Comparison of ENCODE assay signal across 21 cellular contexts in the genomic region with DNA sequence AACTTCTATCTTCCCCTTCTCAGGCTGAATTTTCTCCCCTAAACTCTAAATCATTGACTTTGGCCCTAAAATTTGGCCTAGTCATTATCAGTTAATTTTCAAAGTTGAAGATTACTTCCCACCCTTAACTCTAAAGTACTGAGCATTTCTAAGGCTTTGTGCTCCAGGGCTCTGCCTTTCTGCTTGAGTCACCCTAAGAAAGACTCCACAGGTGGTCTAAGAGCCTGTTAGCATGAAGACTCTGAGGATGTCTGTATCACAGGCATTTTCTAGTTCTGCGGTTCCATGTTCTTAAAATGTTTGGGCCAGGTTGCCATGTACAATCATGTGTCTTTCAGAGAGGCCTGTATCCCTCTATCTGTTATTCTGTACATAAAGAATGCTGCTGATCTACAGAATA.
"Had no signal": no experiment of that assay in that cellular context is flagged by ENCODE, and none has a peak within 500 bp of the region (broad histone marks: within the 10 kb centered on the region; RNA-seq: fewer than 3 reads in every experiment).

No MANE protein-coding gene starts in this region.

- H3K36me3 ChIP-seq: breast epithelium, MG63 had no signal

- H3K27me3 ChIP-seq: breast epithelium, MG63 had no signal

- H3K27ac ChIP-seq: breast epithelium had no signal

- H3K4me3 ChIP-seq: breast epithelium, MG63 had no signal

- H3K4me1 ChIP-seq: breast epithelium had no signal

- DNase-seq: activated B cell treated with CpG ODN at 0.5 μM for 24 hours; activated CD4-positive, alpha-beta memory T cell treated with anti-CD3 and anti-CD28 coated beads for 36 hours; activated CD4-positive, alpha-beta T cell treated with anti-CD3 and anti-CD28 coated beads, Interleukin-2, amount 10 ng/mL, durations not matched to agents 7 days and 5 days; activated gamma-delta T cell; activated naive CD4-positive, alpha-beta T cell treated with anti-CD3 and anti-CD28 coated beads for 36 hours; activated T-cell treated with anti-CD3 and anti-CD28 coated beads for 4 hours; activated T-cell treated with anti-CD3 and anti-CD28 coated beads, Interleukin-2, amount 50 U/mL, for 48 hours; anterior cingulate cortex; caudate nucleus; MG63; NCI-H1105; NCI-H1436 treated with DMSO at 0.1 percent for 48 hours; NCI-H1930; NCI-H2107; NCI-H345; NCI-H510A; NCI-H526 treated with DMSO at 0.1 percent for 48 hours; NK-92 treated with Interleukin-12 subunit alpha and Interleukin-12 subunit beta, amount 100 ng/mL, for 24 hours; PC-3; SHP77 treated with DMSO at 0.1 percent for 48 hours had no signal

- H3K9me3 ChIP-seq: breast epithelium, MG63 had no signal
